ENCODE assay signal across 12 cellular contexts in the genomic region with DNA sequence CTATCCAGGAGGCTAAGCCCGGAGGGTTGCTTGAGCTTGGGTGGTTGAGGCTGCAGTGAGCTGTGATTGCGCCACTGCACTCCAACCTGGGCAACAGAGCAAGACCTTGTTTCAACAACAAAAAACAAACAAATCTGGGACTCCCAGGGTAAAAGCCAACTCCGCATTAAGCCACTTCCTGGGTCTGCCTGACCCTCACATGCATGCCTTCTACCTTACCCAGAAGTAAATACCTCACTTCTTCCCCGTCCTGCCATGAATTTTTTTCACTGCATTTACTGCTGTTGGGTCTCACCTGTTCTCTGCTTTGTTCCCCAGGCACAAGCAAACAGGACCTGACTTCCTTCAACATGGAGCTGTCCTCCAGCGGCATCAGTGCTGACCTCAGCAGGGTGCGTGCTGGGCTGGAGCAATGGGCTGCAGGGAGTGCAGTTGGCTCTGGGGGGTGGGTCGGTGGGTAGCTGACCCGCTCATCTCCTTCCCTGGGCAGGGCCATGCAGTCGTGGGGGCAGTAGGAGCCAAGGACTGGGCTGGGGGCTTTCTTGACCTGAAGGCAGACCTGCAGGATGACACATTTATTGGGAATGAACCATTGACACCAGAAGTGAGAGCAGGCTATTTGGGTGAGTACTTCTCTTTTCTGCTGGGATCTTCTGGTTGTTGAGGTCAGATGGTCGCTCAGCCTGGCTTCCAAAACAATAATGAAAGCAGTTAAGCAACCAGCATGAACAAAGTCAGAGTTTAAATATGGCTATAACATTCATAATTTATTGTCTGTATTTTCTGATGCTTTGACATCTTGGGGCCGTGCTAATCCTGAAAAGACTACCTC. TPM values are rescaled to one million over a fixed set of nuclear protein-coding genes. Genes with fewer than 3 reads are reported as not detected.
A peak's percentile ranks its signal among the peaks of the same experiment; 100 is the strongest.
DNase-seq lines count a peak whose midpoint lies in the region; ATAC-seq and TF ChIP-seq lines count a peak whose summit lies in the region.
"Had no signal": no experiment of that assay in that cellular context is flagged by ENCODE, and none has a peak within 500 bp of the region (broad histone marks: within the 10 kb centered on the region; RNA-seq: fewer than 3 reads in every experiment).

No MANE protein-coding gene starts in this region.

- H3K4me3 Mint-ChIP-seq in activated naive CD4-positive, alpha-beta T cell treated with anti-CD3 and anti-CD28 coated beads, Interleukin-2, amount 50 U/mL, for 24 hours = no peak overlapping the region
- no peak overlapping the region for H3K4me3 Mint-ChIP-seq in T-cell
- peak overlapping the region in 1 of 5 donors; percentile 14 for H3K4me3 Mint-ChIP-seq in immature natural killer cell

- TF ChIP-seq POLR2A in thyroid gland (IDR thresholded peaks at IDR 0.05) = no peak
- TF ChIP-seq POLR2A in adrenal gland (IDR thresholded peaks at IDR 0.05) = no peak

- no peak overlapping the region for H3K27ac ChIP-seq in thyroid gland
- H3K27ac ChIP-seq in adrenal gland = no peak overlapping the region
- H3K27ac ChIP-seq: thoracic aorta had no signal

- WGBS in thyroid gland, 2 donors = 48 to 56% methylated on average over 11 of the region's 11 CpGs
- 66 to 85% (median 76%) methylated on average over 11 of the region's 11 CpGs for WGBS in adrenal gland, 4 donors

- no peaks in the 10 kb centered on the region for H3K36me3 ChIP-seq in thyroid gland
- H3K36me3 ChIP-seq in adrenal gland (replicated peaks in 1 of 2) = no peaks in the 10 kb centered on the region
- H3K36me3 ChIP-seq: thoracic aorta had no signal

- H3K9me3 Mint-ChIP-seq in activated naive CD4-positive, alpha-beta T cell treated with anti-CD3 and anti-CD28 coated beads, Interleukin-2, amount 50 U/mL, for 24 hours = no peaks in the 10 kb centered on the region
- H3K9me3 Mint-ChIP-seq in T-cell = no peaks in the 10 kb centered on the region
- no peaks in the 10 kb centered on the region for H3K9me3 Mint-ChIP-seq in immature natural killer cell

- H3K27me3 ChIP-seq in thyroid gland (no peaks in the 10 kb centered on the region), adrenal gland (no peaks in the 10 kb centered on the region)

- intact Hi-C loops in thyroid gland (cut with DNase I) = no loop called here
- intact Hi-C loops in adrenal gland (cut with DNase I) = no loop called here

- no peak for DNase-seq in activated naive CD4-positive, alpha-beta T cell (lab: John Stamatoyannopoulos, UW)
- DNase-seq in T-cell = no peak
- no peak for DNase-seq in immature natural killer cell
- DNase-seq in thyroid gland = peak; percentile 23 to 37
- DNase-seq in adrenal gland = no peak
- DNase-seq in inferior parietal cortex (ENCODE audit: extremely low spot score) = no peak
- DNase-seq: activated CD4-positive, CD25-positive, alpha-beta regulatory T cell; retina; RPMI8226 had no signal

- peaks cover 17% of the 10 kb centered on the region for H3K36me3 Mint-ChIP-seq in activated naive CD4-positive, alpha-beta T cell treated with anti-CD3 and anti-CD28 coated beads, Interleukin-2, amount 50 U/mL, for 24 hours
- H3K36me3 Mint-ChIP-seq in T-cell (peaks cover 41% of the 10 kb centered on the region), immature natural killer cell (peaks cover 31 to 47% (median 35%) of the 10 kb centered on the region in 3 donors)

- peaks cover 47% of the 10 kb centered on the region for H3K4me1 Mint-ChIP-seq in activated naive CD4-positive, alpha-beta T cell treated with anti-CD3 and anti-CD28 coated beads, Interleukin-2, amount 50 U/mL, for 24 hours
- H3K4me1 Mint-ChIP-seq in T-cell (peaks cover 24 to 41% (median 37%) of the 10 kb centered on the region in 3 donors), immature natural killer cell (peaks cover 41 to 47% of the 10 kb centered on the region in 2 donors)

- H3K4me1 ChIP-seq in thyroid gland = peaks cover 0 to 4% of the 10 kb centered on the region in 2 donors
- peaks cover 0 to 10% of the 10 kb centered on the region in 2 donors for H3K4me1 ChIP-seq in adrenal gland (replicated peaks in 1 of 2)

- no peaks in the 10 kb centered on the region for H3K27me3 Mint-ChIP-seq in activated naive CD4-positive, alpha-beta T cell treated with anti-CD3 and anti-CD28 coated beads, Interleukin-2, amount 50 U/mL, for 24 hours
- no peaks in the 10 kb centered on the region for H3K27me3 Mint-ChIP-seq in T-cell
- peaks cover 0 to 4% (median 2%) of the 10 kb centered on the region in 3 donors for H3K27me3 Mint-ChIP-seq in immature natural killer cell (ENCODE audit: low read depth in 3 of 3)

- CTCF ChIA-PET in T-cell (lab: Charles Lee) = no interaction called here

- H3K9me3 ChIP-seq in thyroid gland = no peaks in the 10 kb centered on the region
- H3K9me3 ChIP-seq in adrenal gland (replicated peaks in 1 of 3) = no peaks in the 10 kb centered on the region
- H3K9me3 ChIP-seq: thoracic aorta had no signal

- TF ChIP-seq CTCF in thyroid gland (IDR thresholded peaks at IDR 0.05) (no peak), adrenal gland (IDR thresholded peaks at IDR 0.05) (no peak)

- POLR2A ChIA-PET in T-cell (lab: Charles Lee) = interaction anchor here (0.6 kb wide), 2 partner anchors 114 to 366 kb away, joined by 3 to 4 read pairs; partner anchors contain the start of gene MAPK3 (in 1 of the 2)

- peak overlapping the region; percentile 23 for H3K27ac Mint-ChIP-seq in activated naive CD4-positive, alpha-beta T cell treated with anti-CD3 and anti-CD28 coated beads, Interleukin-2, amount 50 U/mL, for 24 hours
- peak overlapping the region; percentile 52 to 71 for H3K27ac Mint-ChIP-seq in T-cell
- H3K27ac Mint-ChIP-seq in immature natural killer cell = peak overlapping the region; percentile 42 to 88 (median 70)

- H3K4me3 ChIP-seq in thyroid gland (replicated peaks in 1 of 3) (no peak overlapping the region), adrenal gland (no peak overlapping the region)
- H3K4me3 ChIP-seq: thoracic aorta had no signal

- no peak for ATAC-seq in T-cell (replicated peaks in 1 of 4)
- ATAC-seq in GM19467 (IDR thresholded peaks at IDR 0.05; ENCODE audit: unreplicated experiment) = no peak

RNA-seq across cellular contexts. Expression of gene ITGAL, which starts 16.4 kb away (rescaled TPM):
- total RNA-seq in T-cell (100 to 1,000 TPM; 322 to 640 (median 518) TPM), thyroid gland (1 to 10 TPM in 3 of 4 donors, under 1 TPM in 1; 0.56 to 4.6 (median 2.8) TPM), adrenal gland (10 to 100 TPM in 1 of 8 donors, 1 to 10 TPM in 7; 3.0 to 14.7 (median 5.0) TPM)
- polyA plus RNA-seq in immature natural killer cell (100 to 1,000 TPM; 218 to 488 (median 238) TPM), adrenal gland (10 to 100 TPM in 1 of 3 donors, 1 to 10 TPM in 2; 2.1 to 10.6 (median 2.6) TPM)

RNA-seq across cellular contexts. Expression of gene ZNF768, which starts 37.4 kb away (rescaled TPM):
- 1 to 10 TPM; 5.0 to 8.3 (median 7.2) TPM for total RNA-seq in T-cell
- 1 to 10 TPM in 2 of 3 donors, under 1 TPM in 1; 0.15 to 1.7 (median 1.3) TPM for polyA plus RNA-seq in immature natural killer cell
- 10 to 100 TPM; 27.4 to 44.9 (median 32.3) TPM for total RNA-seq in thyroid gland
- total RNA-seq in adrenal gland = 10 to 100 TPM; 23.2 to 53.0 (median 30.9) TPM
- polyA plus RNA-seq in adrenal gland = 100 to 1,000 TPM in 1 of 3 donors, 10 to 100 TPM in 1, 1 to 10 TPM in 1; 8.7 to 103 (median 55.6) TPM

RNA-seq across cellular contexts. Expression of gene SEPHS2, which starts 43.3 kb away (rescaled TPM):
- total RNA-seq in T-cell (10 to 100 TPM; 21.3 to 50.2 (median 47.8) TPM), thyroid gland (10 to 100 TPM; 34.5 to 41.3 (median 39.9) TPM), adrenal gland (10 to 100 TPM; 33.1 to 60.5 (median 47.3) TPM)
- polyA plus RNA-seq in immature natural killer cell (10 to 100 TPM; 63.6 to 92.2 (median 80.3) TPM), adrenal gland (10 to 100 TPM; 18.9 to 54.5 (median 21.9) TPM)

RNA-seq across cellular contexts. Expression of gene ZNF747, which starts 45.7 kb away (rescaled TPM):
- total RNA-seq in T-cell = 10 to 100 TPM in 3 of 5 donors, 1 to 10 TPM in 2; 6.8 to 17.4 (median 14.2) TPM
- polyA plus RNA-seq in immature natural killer cell = 10 to 100 TPM in 1 of 3 donors, 1 to 10 TPM in 2; 7.4 to 10.2 (median 8.3) TPM
- total RNA-seq in thyroid gland = 10 to 100 TPM; 13.6 to 30.7 (median 21.8) TPM
- total RNA-seq in adrenal gland = 10 to 100 TPM; 10.4 to 19.9 (median 15.7) TPM
- polyA plus RNA-seq in adrenal gland = 1 to 10 TPM; 7.7 to 9.3 (median 8.4) TPM

RNA-seq across cellular contexts. Expression of gene DCTPP1, which starts 59.1 kb away (rescaled TPM):
- total RNA-seq in T-cell = 10 to 100 TPM; 11.2 to 30.6 (median 24.7) TPM
- polyA plus RNA-seq in immature natural killer cell = 100 to 1,000 TPM in 1 of 3 donors, 10 to 100 TPM in 2; 64.5 to 101 (median 73.3) TPM
- total RNA-seq in thyroid gland = 10 to 100 TPM; 18.8 to 26.4 (median 22.5) TPM
- total RNA-seq in adrenal gland = 10 to 100 TPM; 15.1 to 33.9 (median 29.5) TPM
- polyA plus RNA-seq in adrenal gland = 10 to 100 TPM; 11.7 to 15.2 (median 13.3) TPM

Comparison
In these comparisons a context has a peak if more than half of its experiments do, and no peak if none do; other contexts are left out.
1. DNase-seq: peak in thyroid gland (2 of 2); none in activated naive CD4-positive, alpha-beta T cell (0 of 4), T-cell (0 of 34), immature natural killer cell (0 of 3), adrenal gland (0 of 7) and inferior parietal cortex (single experiment).
2. RNA of gene ITGAL, which starts 16.4 kb away (total RNA-seq): 322 to 640 TPM in T-cell; 3.0 to 14.7 TPM in adrenal gland and 0.56 to 4.6 TPM in thyroid gland; every median in the first group is over 10 times any median in the second.
3. Peak in every context shown above with its lines, with median percentiles within 50 percentile points of each other: H3K27ac Mint-ChIP-seq.